ENCODE assay signal across 20 cellular contexts in the genomic region with DNA sequence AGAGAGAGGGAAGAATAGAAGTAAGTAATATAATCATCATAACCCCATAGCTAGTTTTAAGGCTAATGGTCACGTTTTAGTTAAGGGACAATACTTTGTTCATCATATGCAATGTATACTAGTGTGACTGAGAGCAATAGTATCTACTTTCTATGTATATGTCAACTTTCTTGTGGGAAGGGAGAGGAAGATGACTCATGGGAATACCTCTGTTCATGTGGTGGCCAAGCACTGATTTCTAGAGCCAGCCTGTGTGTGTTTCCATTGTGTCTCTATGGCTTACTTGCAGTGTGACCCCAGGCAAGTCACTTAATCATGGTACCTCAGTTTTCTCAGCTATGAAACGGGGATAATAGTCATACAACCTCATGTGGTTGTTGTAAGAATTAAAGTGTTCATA.
DNase-seq lines count a peak whose midpoint lies in the region; ATAC-seq and TF ChIP-seq lines count a peak whose summit lies in the region.
"Had no signal": no experiment of that assay in that cellular context is flagged by ENCODE, and none has a peak within 500 bp of the region (broad histone marks: within the 10 kb centered on the region; RNA-seq: fewer than 3 reads in every experiment).

No MANE protein-coding gene starts in this region.

- no peak overlapping the region for H3K4me3 Mint-ChIP-seq in activated naive CD8-positive, alpha-beta T cell treated with anti-CD3 and anti-CD28 coated beads, Interleukin-2, amount 50 U/mL, for 24 hours
- H3K4me3 Mint-ChIP-seq: activated CD4-positive, alpha-beta T cell treated with anti-CD3 and anti-CD28 coated beads, Interleukin-2, amount 10 ng/mL, durations not matched to agents 24 days and 14 days; activated naive CD8-positive, alpha-beta T cell treated with anti-CD3 and anti-CD28 coated beads for 36 hours; CD4-positive, alpha-beta T cell; IgD-negative memory B cell had no signal

- H3K4me1 ChIP-seq in effector memory CD4-positive, alpha-beta T cell (ENCODE audit: control insufficient read depth, insufficient read depth, low read length, poor library complexity, severe bottlenecking) = no peaks in the 10 kb centered on the region
- H3K4me1 ChIP-seq: HAP-1 had no signal

- ATAC-seq in activated naive CD4-positive, alpha-beta T cell treated with anti-CD3 and anti-CD28 coated beads, Interleukin-2, amount 50 U/mL, for 72 hours = peak; percentile 47 to 51
- no peak for ATAC-seq in esophagus mucosa
- ATAC-seq in activated naive CD8-positive, alpha-beta T cell treated with anti-CD3 and anti-CD28 coated beads, Interleukin-2, amount 50 U/mL, for 24 hours = no peak

- no peak overlapping the region for H3K4me3 ChIP-seq in fibroblast of the aortic adventitia (ENCODE audit: low read depth, low read length)
- H3K4me3 ChIP-seq in effector memory CD4-positive, alpha-beta T cell (ENCODE audit: insufficient read depth, low read depth, low read length, poor library complexity, severe bottlenecking) = no peak overlapping the region
- H3K4me3 ChIP-seq: HAP-1 had no signal

- no peaks in the 10 kb centered on the region for H3K27me3 ChIP-seq in effector memory CD4-positive, alpha-beta T cell (replicated peaks; ENCODE audit: control insufficient read depth, insufficient read depth, low read length, poor library complexity, severe bottlenecking)

- H3K27ac ChIP-seq in effector memory CD4-positive, alpha-beta T cell (ENCODE audit: insufficient read depth, low read length, poor library complexity, severe bottlenecking) = no peak overlapping the region

- H3K4me1 Mint-ChIP-seq in activated naive CD8-positive, alpha-beta T cell treated with anti-CD3 and anti-CD28 coated beads, Interleukin-2, amount 50 U/mL, for 24 hours = no peaks in the 10 kb centered on the region
- H3K4me1 Mint-ChIP-seq: activated CD4-positive, alpha-beta T cell treated with anti-CD3 and anti-CD28 coated beads, Interleukin-2, amount 10 ng/mL, durations not matched to agents 24 days and 14 days; activated naive CD8-positive, alpha-beta T cell treated with anti-CD3 and anti-CD28 coated beads for 36 hours; IgD-negative memory B cell had no signal

- no peak for DNase-seq in activated naive CD4-positive, alpha-beta T cell treated with anti-CD3 and anti-CD28 coated beads, Interleukin-2, amount 50 U/mL, for 72 hours (ENCODE audit: low spot score in 2 of 2)
- DNase-seq in activated naive CD4-positive, alpha-beta T cell treated with Interleukin-2 at 50 U/mL for 16 hours = no peak
- DNase-seq in SW480 (ENCODE audit: low spot score) (peak; percentile 24), fibroblast of the aortic adventitia (ENCODE audit: low read depth) (peak; percentile 25), COLO668 (lab: John Stamatoyannopoulos, UW; ENCODE audit: unreplicated experiment) (no peak)
- no peak for DNase-seq in effector memory CD4-positive, alpha-beta T cell
- no peak for DNase-seq in activated naive CD8-positive, alpha-beta T cell treated with anti-CD3 and anti-CD28 coated beads, Interleukin-2, amount 50 U/mL, for 24 hours
- DNase-seq: 8988T; activated CD4-positive, alpha-beta T cell treated with anti-CD3 and anti-CD28 coated beads, Interleukin-2, amount 10 ng/mL, durations not matched to agents 24 days and 14 days; activated naive CD8-positive, alpha-beta T cell treated with anti-CD3 and anti-CD28 coated beads for 36 hours; CD4-positive, alpha-beta T cell; hippocampal formation; NCI-H1417; NCI-H2227 treated with DMSO at 0.1 percent for 48 hours; NK-92 treated with Interleukin-12 subunit alpha and Interleukin-12 subunit beta, amount 100 ng/mL, for 24 hours; occipital lobe; SHP77 treated with DMSO at 0.1 percent for 48 hours had no signal

- H3K36me3 Mint-ChIP-seq in activated naive CD4-positive, alpha-beta T cell treated with anti-CD3 and anti-CD28 coated beads, Interleukin-2, amount 50 U/mL, for 72 hours = no peaks in the 10 kb centered on the region
- no peaks in the 10 kb centered on the region for H3K36me3 Mint-ChIP-seq in activated naive CD8-positive, alpha-beta T cell treated with anti-CD3 and anti-CD28 coated beads, Interleukin-2, amount 50 U/mL, for 24 hours (ENCODE audit: low read depth)
- H3K36me3 Mint-ChIP-seq: activated naive CD8-positive, alpha-beta T cell treated with anti-CD3 and anti-CD28 coated beads for 36 hours; IgD-negative memory B cell had no signal

- no peaks in the 10 kb centered on the region for H3K36me3 ChIP-seq in effector memory CD4-positive, alpha-beta T cell (ENCODE audit: control insufficient read depth, insufficient read depth, low read length)
- H3K36me3 ChIP-seq: HAP-1 had no signal

- H3K27me3 Mint-ChIP-seq in activated naive CD8-positive, alpha-beta T cell treated with anti-CD3 and anti-CD28 coated beads, Interleukin-2, amount 50 U/mL, for 24 hours = no peaks in the 10 kb centered on the region
- H3K27me3 Mint-ChIP-seq: activated CD4-positive, alpha-beta T cell treated with anti-CD3 and anti-CD28 coated beads, Interleukin-2, amount 10 ng/mL, durations not matched to agents 24 days and 14 days; activated naive CD8-positive, alpha-beta T cell treated with anti-CD3 and anti-CD28 coated beads for 36 hours; CD4-positive, alpha-beta T cell; IgD-negative memory B cell had no signal

- H3K9me3 ChIP-seq in effector memory CD4-positive, alpha-beta T cell (ENCODE audit: control insufficient read depth, low read length) = no peaks in the 10 kb centered on the region
- H3K9me3 ChIP-seq: HAP-1 had no signal

- no peak for TF ChIP-seq CTCF in fibroblast of the aortic adventitia (IDR thresholded peaks at IDR 0.05; ENCODE audit: insufficient read depth, low read length)

- no peak overlapping the region for H3K27ac Mint-ChIP-seq in activated naive CD4-positive, alpha-beta T cell treated with anti-CD3 and anti-CD28 coated beads, Interleukin-2, amount 50 U/mL, for 72 hours
- H3K27ac Mint-ChIP-seq in activated naive CD8-positive, alpha-beta T cell treated with anti-CD3 and anti-CD28 coated beads, Interleukin-2, amount 50 U/mL, for 24 hours = no peak overlapping the region
- H3K27ac Mint-ChIP-seq: activated CD4-positive, alpha-beta T cell treated with anti-CD3 and anti-CD28 coated beads, Interleukin-2, amount 10 ng/mL, durations not matched to agents 24 days and 14 days; activated naive CD8-positive, alpha-beta T cell treated with anti-CD3 and anti-CD28 coated beads for 36 hours; CD4-positive, alpha-beta T cell; IgD-negative memory B cell had no signal

- H3K9me3 Mint-ChIP-seq in activated naive CD4-positive, alpha-beta T cell treated with anti-CD3 and anti-CD28 coated beads, Interleukin-2, amount 50 U/mL, for 72 hours = peaks cover 0 to 5% of the 10 kb centered on the region in 2 donors
- peaks cover 14% of the 10 kb centered on the region for H3K9me3 Mint-ChIP-seq in activated naive CD8-positive, alpha-beta T cell treated with anti-CD3 and anti-CD28 coated beads, Interleukin-2, amount 50 U/mL, for 24 hours
- H3K9me3 Mint-ChIP-seq: activated CD4-positive, alpha-beta T cell treated with anti-CD3 and anti-CD28 coated beads, Interleukin-2, amount 10 ng/mL, durations not matched to agents 24 days and 14 days had no signal

Comparison
In these comparisons a context has a peak if more than half of its experiments do, and no peak if none do; other contexts are left out.
1. ATAC-seq: peak in activated naive CD4-positive, alpha-beta T cell treated with anti-CD3 and anti-CD28 coated beads, Interleukin-2, amount 50 U/mL, for 72 hours (2 of 2); none in esophagus mucosa (single experiment) and activated naive CD8-positive, alpha-beta T cell treated with anti-CD3 and anti-CD28 coated beads, Interleukin-2, amount 50 U/mL, for 24 hours (single experiment).
2. DNase-seq: peak in SW480 (single experiment) and fibroblast of the aortic adventitia (single experiment); none in activated naive CD4-positive, alpha-beta T cell treated with anti-CD3 and anti-CD28 coated beads, Interleukin-2, amount 50 U/mL, for 72 hours (0 of 2), activated naive CD4-positive, alpha-beta T cell treated with Interleukin-2 at 50 U/mL for 16 hours (single experiment), effector memory CD4-positive, alpha-beta T cell (0 of 3), COLO668 (single experiment) and activated naive CD8-positive, alpha-beta T cell treated with anti-CD3 and anti-CD28 coated beads, Interleukin-2, amount 50 U/mL, for 24 hours (single experiment).